21 cellular contexts compared by ENCODE assay signal in genomic region chr3:178492496-178492895, GRCh38. TPM values are rescaled to one million over a fixed set of nuclear protein-coding genes. Genes with fewer than 3 reads are reported as not detected.
DNase-seq lines count a peak whose midpoint lies in the region; ATAC-seq and TF ChIP-seq lines count a peak whose summit lies in the region.
"Had no signal": no experiment of that assay in that cellular context is flagged by ENCODE, and none has a peak within 500 bp of the region (broad histone marks: within the 10 kb centered on the region; RNA-seq: fewer than 3 reads in every experiment).

No MANE protein-coding gene starts in this region.

- DNase-seq in A673 (ENCODE audit: low spot score) (peak; percentile 9), NCI-H1417 (lab: John Stamatoyannopoulos, UW) (peak in 2 of 3 experiments; percentile 82 to 97), NCI-H2081 treated with DMSO at 0.1 percent for 48 hours (lab: John Stamatoyannopoulos, UW) (peak; percentile 100), endodermal cell (peak; percentile 62)
- no peak for DNase-seq in stimulated activated naive CD8-positive, alpha-beta T cell treated with anti-CD3 and anti-CD28 coated beads, Interleukin-15, amount 100 ng/mL, for 72 hours
- DNase-seq: 8988T; CD4-positive, CD25-positive, alpha-beta regulatory T cell; Kasumi-1; NCI-H1105; NCI-H187 treated with DMSO at 0.1 percent for 48 hours; NCI-H2227 treated with DMSO at 0.1 percent for 48 hours; NCI-H526 treated with DMSO at 0.1 percent for 48 hours; SIG-M5 had no signal

- H3K27ac ChIP-seq in A673 (ENCODE audit: low read depth, low read length, poor library complexity, severe bottlenecking) (no peak overlapping the region), endodermal cell (ENCODE audit: low read depth, low read length) (no peak overlapping the region)
- H3K27ac ChIP-seq: SK-N-MC had no signal

- no peak for ATAC-seq in stimulated activated naive CD8-positive, alpha-beta T cell treated with anti-CD3 and anti-CD28 coated beads, Interleukin-15, amount 100 ng/mL, for 72 hours
- ATAC-seq in HG02610 (IDR thresholded peaks at IDR 0.05; ENCODE audit: unreplicated experiment) (no peak), GM18511 (IDR thresholded peaks at IDR 0.05; ENCODE audit: unreplicated experiment) (no peak)
- ATAC-seq: HepG2, K562 had no signal

- no peak overlapping the region for H3K9ac ChIP-seq in endodermal cell (ENCODE audit: extremely low read depth, low read length, poor library complexity, severe bottlenecking)

- peaks cover 38% of the 10 kb centered on the region for H3K9me3 Mint-ChIP-seq in endodermal cell
- peaks cover 0 to 4% of the 10 kb centered on the region in 2 donors for H3K9me3 Mint-ChIP-seq in stimulated activated naive CD8-positive, alpha-beta T cell treated with anti-CD3 and anti-CD28 coated beads, Interleukin-15, amount 100 ng/mL, for 72 hours

- no peaks in the 10 kb centered on the region for H3K4me1 ChIP-seq in A673 (ENCODE audit: insufficient read depth, low read length, poor library complexity, severe bottlenecking)
- H3K4me1 ChIP-seq in endodermal cell (ENCODE audit: control insufficient read depth, insufficient read depth, low read length) = peaks cover 4% of the 10 kb centered on the region

- H3K4me1 Mint-ChIP-seq in endodermal cell = peaks cover 15% of the 10 kb centered on the region
- H3K4me1 Mint-ChIP-seq in stimulated activated naive CD8-positive, alpha-beta T cell treated with anti-CD3 and anti-CD28 coated beads, Interleukin-15, amount 100 ng/mL, for 72 hours = no peaks in the 10 kb centered on the region
- H3K4me1 Mint-ChIP-seq: CD4-positive, CD25-positive, alpha-beta regulatory T cell had no signal

- no peak overlapping the region for H3K27ac Mint-ChIP-seq in endodermal cell
- H3K27ac Mint-ChIP-seq in stimulated activated naive CD8-positive, alpha-beta T cell treated with anti-CD3 and anti-CD28 coated beads, Interleukin-15, amount 100 ng/mL, for 72 hours = no peak overlapping the region
- H3K27ac Mint-ChIP-seq: CD4-positive, CD25-positive, alpha-beta regulatory T cell had no signal

- no TSS peak for BruUV-seq in A673 (replicated peaks; lab: Mats Ljungman, UMichigan)

- H3K4me3 ChIP-seq in A673 (ENCODE audit: low read depth, low read length, poor library complexity, severe bottlenecking) = no peak overlapping the region
- H3K4me3 ChIP-seq in endodermal cell (ENCODE audit: low read length) = no peak overlapping the region
- H3K4me3 ChIP-seq: K562, SK-N-MC had no signal

- 30 to 60% methylated on average over 1 to 3 of the region's 3 CpGs for WGBS in endodermal cell (ENCODE audit: insufficient coverage in 1 of 2, insufficient read length in 1 of 2), 2 experiments

- H3K9me3 ChIP-seq in A673 (ENCODE audit: low read depth, low read length, poor library complexity, severe bottlenecking) = peaks cover 3% of the 10 kb centered on the region
- peaks cover 42% of the 10 kb centered on the region for H3K9me3 ChIP-seq in endodermal cell (ENCODE audit: control insufficient read depth, low read length)

- POLR2A ChIA-PET in A673 (lab: Charles Lee; ENCODE audit: low non-redundant PET) = no interaction called here

- peaks cover 16% of the 10 kb centered on the region for H3K36me3 Mint-ChIP-seq in endodermal cell (ENCODE audit: low read depth)
- H3K36me3 Mint-ChIP-seq: CD4-positive, CD25-positive, alpha-beta regulatory T cell had no signal

- intact Hi-C loops in A673 (cut with micrococcal nuclease; ENCODE audit: unreplicated experiment) = no loop called here

- no peaks in the 10 kb centered on the region for H3K27me3 ChIP-seq in A673 (replicated peaks; ENCODE audit: insufficient read depth, low read depth, low read length, poor library complexity)
- peaks cover 20% of the 10 kb centered on the region for H3K27me3 ChIP-seq in endodermal cell (ENCODE audit: control insufficient read depth, insufficient read depth, low read length, poor library complexity, severe bottlenecking)

- no peak for TF ChIP-seq CTCF in A673 (conservative IDR thresholded peaks at IDR 0.05; ENCODE audit: low read depth, low read length)
- TF ChIP-seq CTCF in endodermal cell (conservative IDR thresholded peaks at IDR 0.05) = no peak

- H3K36me3 ChIP-seq in A673 (ENCODE audit: insufficient read depth, low read length, poor library complexity, severe bottlenecking) = no peaks in the 10 kb centered on the region
- no peaks in the 10 kb centered on the region for H3K36me3 ChIP-seq in endodermal cell (ENCODE audit: control insufficient read depth, insufficient read depth, low read length)

- H3K27me3 Mint-ChIP-seq in endodermal cell (ENCODE audit: insufficient read depth) = peaks cover 31% of the 10 kb centered on the region
- no peaks in the 10 kb centered on the region for H3K27me3 Mint-ChIP-seq in stimulated activated naive CD8-positive, alpha-beta T cell treated with anti-CD3 and anti-CD28 coated beads, Interleukin-15, amount 100 ng/mL, for 72 hours

- no peak overlapping the region for H3K4me3 Mint-ChIP-seq in endodermal cell
- no peak overlapping the region for H3K4me3 Mint-ChIP-seq in stimulated activated naive CD8-positive, alpha-beta T cell treated with anti-CD3 and anti-CD28 coated beads, Interleukin-15, amount 100 ng/mL, for 72 hours
- H3K4me3 Mint-ChIP-seq: CD4-positive, CD25-positive, alpha-beta regulatory T cell had no signal

- CTCF ChIA-PET in A673 (lab: Charles Lee) = no interaction called here

RNA-seq across cellular contexts. Expression of gene KCNMB2, which starts 43.7 kb away (rescaled TPM):
- total RNA-seq in A673 (2021) (not detected in 2 replicates), endodermal cell (not detected)
- polyA plus RNA-seq in endodermal cell (2013, experiment 1 of 2) = 0.93 TPM
- polyA plus RNA-seq in endodermal cell (2013, experiment 2 of 2) = 0.75 TPM
- total RNA-seq: CD4-positive, CD25-positive, alpha-beta regulatory T cell; HepG2; HT1080; K562; T-helper 1 cell treated with Interleukin-12 subunit alpha and Interleukin-12 subunit beta and Interleukin-4 antibody, amounts not matched to agents 30 ng/mL and 1 ng/mL, for 36 hours had no signal
- polyA plus RNA-seq: BJ; CD4-positive, CD25-positive, alpha-beta regulatory T cell; HepG2 had no signal

Comparison
In these comparisons a context has a peak if more than half of its experiments do, and no peak if none do; other contexts are left out.
1. DNase-seq: peak in A673 (single experiment), NCI-H1417 (2 of 3), NCI-H2081 treated with DMSO at 0.1 percent for 48 hours (single experiment) and endodermal cell (single experiment); none in stimulated activated naive CD8-positive, alpha-beta T cell treated with anti-CD3 and anti-CD28 coated beads, Interleukin-15, amount 100 ng/mL, for 72 hours (0 of 2).